21 cellular contexts compared by ENCODE assay signal in the genomic region with DNA sequence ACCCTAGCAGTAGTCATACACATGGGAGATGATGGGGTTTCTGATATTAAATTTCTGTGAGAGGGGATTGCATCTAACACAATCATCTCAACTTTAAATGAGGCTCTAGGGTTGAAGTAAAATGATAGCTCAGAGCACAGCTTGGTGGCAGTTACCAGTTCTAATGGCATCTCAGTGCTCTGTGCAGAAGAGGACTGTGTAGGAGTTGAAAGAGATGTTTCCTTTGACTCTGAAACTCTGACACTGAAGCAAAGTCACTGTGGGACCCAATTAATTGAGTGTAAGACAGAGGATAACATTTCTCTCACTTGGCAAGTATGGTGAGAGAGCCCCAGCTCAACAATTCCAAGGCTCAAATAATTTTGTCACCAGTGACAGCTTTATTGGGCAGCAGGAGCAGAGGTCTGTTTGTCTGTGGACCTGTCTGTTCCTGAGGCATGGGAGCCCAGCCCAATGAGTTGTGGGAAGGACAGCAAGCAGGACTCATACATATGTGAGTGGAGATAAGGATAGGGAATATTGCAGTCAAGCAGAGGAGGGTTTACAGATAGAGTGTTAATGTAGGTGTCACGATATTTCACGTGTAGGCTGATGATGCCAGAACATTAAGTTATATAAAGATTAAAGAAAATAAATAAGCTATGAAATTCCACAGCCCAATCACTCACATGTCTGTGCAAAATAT.
A peak's percentile ranks its signal among the peaks of the same experiment; 100 is the strongest.
DNase-seq lines count a peak whose midpoint lies in the region; ATAC-seq and TF ChIP-seq lines count a peak whose summit lies in the region.
"Had no signal": no experiment of that assay in that cellular context is flagged by ENCODE, and none has a peak within 500 bp of the region (broad histone marks: within the 10 kb centered on the region; RNA-seq: fewer than 3 reads in every experiment).

No MANE protein-coding gene starts in this region.

- H3K36me3 Mint-ChIP-seq in nephron progenitor cell (ENCODE audit: low read depth) = no peaks in the 10 kb centered on the region
- H3K36me3 Mint-ChIP-seq: CD14-positive monocyte had no signal

- H3K4me3 Mint-ChIP-seq in nephron progenitor cell = no peak overlapping the region
- H3K4me3 Mint-ChIP-seq: B cell, CD14-positive monocyte had no signal

- ATAC-seq in GM19372 (IDR thresholded peaks at IDR 0.05; ENCODE audit: low read depth, unreplicated experiment) = peak; percentile 40
- peak; percentile 47 for ATAC-seq in HG02852 (IDR thresholded peaks at IDR 0.05; ENCODE audit: unreplicated experiment)
- ATAC-seq: HepG2, PC-3 had no signal

- peak; percentile 77 for DNase-seq in OCI-M1 (lab: John Stamatoyannopoulos, UW)
- DNase-seq in nephron progenitor cell = peak; percentile 9
- no peak for DNase-seq in NCI-H1436 (lab: John Stamatoyannopoulos, UW)
- DNase-seq in NCI-H1930 (lab: John Stamatoyannopoulos, UW) = no peak
- no peak for DNase-seq in NCI-H128 (lab: John Stamatoyannopoulos, UW; ENCODE audit: unreplicated experiment)
- DNase-seq: KBM-7, NCI-H1048, NCI-H146, NCI-H2081, NCI-H2171, NCI-H345, NCI-H524 treated with DMSO at 0.1 percent for 48 hours, NCI-H82, PC-3, Right ventricle myocardium superior, T-helper 2 cell had no signal

- H3K4me1 Mint-ChIP-seq in nephron progenitor cell = peaks cover 31% of the 10 kb centered on the region
- H3K4me1 Mint-ChIP-seq: B cell, CD14-positive monocyte had no signal

- H3K27me3 Mint-ChIP-seq in nephron progenitor cell (ENCODE audit: low read depth, poor library complexity) = peaks cover 2% of the 10 kb centered on the region

- no peaks in the 10 kb centered on the region for H3K9me3 Mint-ChIP-seq in nephron progenitor cell

- TF ChIP-seq CTCF in nephron progenitor cell (IDR thresholded peaks at IDR 0.05) = no peak

- H3K27ac Mint-ChIP-seq in nephron progenitor cell = peak overlapping the region; percentile 29
- H3K27ac Mint-ChIP-seq: B cell, CD14-positive monocyte had no signal

Comparison
In these comparisons a context has a peak if more than half of its experiments do, and no peak if none do; other contexts are left out.
1. DNase-seq: peak in OCI-M1 (single experiment) and nephron progenitor cell (single experiment); none in NCI-H1436 (single experiment), NCI-H1930 (0 of 2) and NCI-H128 (single experiment).